ENCODE assay signal across 8 cellular contexts in the genomic region with DNA sequence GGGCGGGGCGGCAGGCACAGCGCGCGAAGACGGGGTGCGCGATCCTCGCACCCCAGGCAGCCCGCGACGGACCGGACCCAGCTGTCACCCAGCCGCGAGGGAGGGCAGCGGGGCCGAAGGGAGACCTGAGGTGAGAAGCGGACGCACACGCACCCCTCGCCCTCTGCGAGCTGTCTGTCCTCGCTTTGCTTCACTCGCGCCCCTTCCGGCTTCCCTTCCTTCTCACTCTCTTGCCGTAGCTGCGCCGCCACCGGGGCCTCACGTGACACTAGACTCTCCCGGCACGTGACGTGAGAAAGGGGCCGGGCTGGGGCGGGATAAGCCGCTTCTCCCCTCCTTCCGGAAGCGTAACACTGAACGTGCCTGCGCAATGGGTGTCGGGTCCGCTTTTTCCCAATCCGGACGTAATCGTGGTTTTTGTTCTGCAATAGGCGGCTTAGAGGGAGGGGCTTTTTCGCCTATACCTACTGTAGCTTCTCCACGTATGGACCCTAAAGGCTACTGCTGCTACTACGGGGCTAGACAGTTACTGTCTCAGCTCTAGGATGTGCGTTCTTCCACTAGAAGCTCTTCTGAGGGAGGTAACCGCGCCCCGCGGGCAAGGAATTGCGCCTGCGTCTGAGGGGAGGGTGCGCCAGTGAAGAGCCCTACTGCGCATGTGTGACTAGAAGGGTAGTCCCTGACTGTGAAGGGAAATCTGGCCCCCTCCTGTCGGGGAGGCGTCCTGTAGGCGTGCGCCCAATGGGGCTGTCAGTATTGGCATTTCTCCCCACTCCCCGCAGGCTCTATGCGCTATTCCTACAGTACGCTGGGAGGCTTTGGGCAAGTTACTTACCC. TPM values are rescaled to one million over a fixed set of nuclear protein-coding genes. Genes with fewer than 3 reads are reported as not detected.
DNase-seq lines count a peak whose midpoint lies in the region; ATAC-seq and TF ChIP-seq lines count a peak whose summit lies in the region.

TSS of gene ATG3 (minus strand) at position 270 of the 837 bp plus-strand sequence. CDS start 434 bp downstream, outside the sequence.
A gene with protein sequence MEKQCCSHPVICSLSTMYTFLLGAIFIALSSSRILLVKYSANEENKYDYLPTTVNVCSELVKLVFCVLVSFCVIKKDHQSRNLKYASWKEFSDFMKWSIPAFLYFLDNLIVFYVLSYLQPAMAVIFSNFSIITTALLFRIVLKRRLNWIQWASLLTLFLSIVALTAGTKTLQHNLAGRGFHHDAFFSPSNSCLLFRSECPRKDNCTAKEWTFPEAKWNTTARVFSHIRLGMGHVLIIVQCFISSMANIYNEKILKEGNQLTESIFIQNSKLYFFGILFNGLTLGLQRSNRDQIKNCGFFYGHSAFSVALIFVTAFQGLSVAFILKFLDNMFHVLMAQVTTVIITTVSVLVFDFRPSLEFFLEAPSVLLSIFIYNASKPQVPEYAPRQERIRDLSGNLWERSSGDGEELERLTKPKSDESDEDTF (plus strand): TSS at position 353 of the 837 bp plus-strand sequence. CDS start 1,359 bp downstream, outside the sequence.

- H3K4me3 ChIP-seq in ovary = peak within 1 kb of the TSS; percentile 72
- peak within 1 kb of the TSS; percentile 44 to 71 (median 45) for H3K4me3 ChIP-seq in thyroid gland (replicated peaks in 1 of 3)

- ATAC-seq in HG02759 (IDR thresholded peaks at IDR 0.05; ENCODE audit: unreplicated experiment) (peak; percentile 82), Right ventricle myocardium inferior (peak; percentile 98)

- DNase-seq in NCI-H1417 (lab: John Stamatoyannopoulos, UW) (peak; percentile 98 to 100 (median 99)), SW 1271 (lab: John Stamatoyannopoulos, UW) (peak; percentile 96 to 99), Right ventricle myocardium inferior (ENCODE audit: missing footprints) (peak; percentile 100), ovary (peak; percentile 98 to 100 (median 99)), thyroid gland (peak; percentile 97 to 99)
- peak; percentile 95 for DNase-seq in activated naive CD8-positive, alpha-beta T cell treated with anti-CD3 and anti-CD28 coated beads, Interleukin-2, amount 50 U/mL, for 16 hours (ENCODE audit: low read depth, low spot score)

- H3K4me1 ChIP-seq in ovary (ENCODE audit: insufficient read depth) = peaks cover 6% of the 10 kb centered on the region
- H3K4me1 ChIP-seq in thyroid gland = peaks cover 24 to 35% of the 10 kb centered on the region in 2 donors

- no peaks in the 10 kb centered on the region for H3K9me3 ChIP-seq in ovary
- no peaks in the 10 kb centered on the region for H3K9me3 ChIP-seq in thyroid gland

- TF ChIP-seq EP300 in ovary (IDR thresholded peaks at IDR 0.05) = peak; percentile 79

- WGBS in ovary, 3 donors = 0 to 1% (median 0%) methylated on average over 62 to 65 of the region's 66 CpGs
- 0% methylated on average over 19 to 28 of the region's 66 CpGs for WGBS in thyroid gland, 2 donors

- H3K27ac ChIP-seq in ovary (peak within 1 kb of the TSS; percentile 75 to 94), thyroid gland (peak within 1 kb of the TSS; percentile 93 to 96 (median 93))

- intact Hi-C loops in Right ventricle myocardium inferior (cut with DNase I) (loop anchor here (10.0 kb wide), 1 partner anchor 433 kb away; the partner anchor contains the start of gene GTPBP8), ovary (cut with DNase I) (loop anchor here in 2 of 4 donors (5.0 kb wide), 2 partner anchors 75 to 1185 kb away; partner anchors contain the start of genes ATP6V1A (in 1 of the 2) and NAA50 (in 1 of the 2)), thyroid gland (cut with DNase I) (no loop called here)

- TF ChIP-seq POLR2A in ovary (IDR thresholded peaks at IDR 0.05) = peak; percentile 86
- TF ChIP-seq POLR2A in thyroid gland (IDR thresholded peaks at IDR 0.05) = peak; percentile 74 to 87

- no peaks in the 10 kb centered on the region for H3K27me3 ChIP-seq in ovary
- no peaks in the 10 kb centered on the region for H3K27me3 ChIP-seq in thyroid gland

- no peaks in the 10 kb centered on the region for H3K36me3 ChIP-seq in ovary
- H3K36me3 ChIP-seq in thyroid gland = no peaks in the 10 kb centered on the region

- peak; percentile 26; the same call in 1 of the 3 replicates for TF ChIP-seq CTCF in GM12872 (IDR thresholded peaks at IDR 0.05; ENCODE audit: insufficient read depth, low read depth, low read length)
- TF ChIP-seq CTCF in ovary (IDR thresholded peaks at IDR 0.05) = no peak
- TF ChIP-seq CTCF in thyroid gland (IDR thresholded peaks at IDR 0.05) = no peak

RNA-seq across cellular contexts. Expression of gene ATG3, which starts in this region (rescaled TPM):
- total RNA-seq in Right ventricle myocardium inferior = 38.2 TPM
- total RNA-seq in ovary = 10 to 100 TPM; 28.4 to 52.4 (median 40.7) TPM
- polyA plus RNA-seq in ovary = 10 to 100 TPM; 38.4 to 59.4 TPM
- 100 to 1,000 TPM in 1 of 4 donors, 10 to 100 TPM in 3; 68.5 to 117 (median 80.9) TPM for total RNA-seq in thyroid gland

RNA-seq across cellular contexts. Expression of the second gene that starts in this region (rescaled TPM):
- total RNA-seq in Right ventricle myocardium inferior (14.6 TPM), ovary (10 to 100 TPM; 24.9 to 41.4 (median 28.2) TPM), thyroid gland (10 to 100 TPM; 39.5 to 66.1 (median 60.8) TPM)
- polyA plus RNA-seq in ovary = 10 to 100 TPM; 21.8 to 44.8 TPM

Comparison
In these comparisons a context has a peak if more than half of its experiments do, and no peak if none do; other contexts are left out.
1. Peak in every context shown above with its lines: DNase-seq, ATAC-seq, H3K4me3 ChIP-seq and H3K27ac ChIP-seq.